In the genomic region with DNA sequence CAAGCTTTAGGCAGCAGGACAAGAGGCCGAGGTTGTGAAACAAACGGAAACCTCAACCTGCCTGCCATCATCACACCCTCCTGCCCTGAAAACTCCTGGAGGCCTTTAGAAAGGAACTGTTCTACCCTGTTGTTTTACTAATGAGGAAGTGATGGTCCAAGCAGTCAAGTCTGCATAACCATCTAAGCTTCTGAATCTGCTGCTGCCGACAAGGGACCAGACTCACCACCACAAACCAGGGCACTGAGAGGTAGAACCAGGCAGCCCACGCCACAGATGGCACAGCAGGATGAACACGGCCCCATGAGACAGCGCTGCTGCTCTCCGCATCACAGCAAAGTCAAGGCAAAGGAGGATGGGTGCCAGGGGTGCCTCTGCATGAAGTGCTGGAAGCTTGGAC, we compare ENCODE assay signal across 9 cellular contexts.
A peak's percentile ranks its signal among the peaks of the same experiment; 100 is the strongest.
DNase-seq lines count a peak whose midpoint lies in the region; ATAC-seq, FAIRE-seq and TF ChIP-seq lines count a peak whose summit lies in the region.
"Had no signal": no experiment of that assay in that cellular context is flagged by ENCODE, and none has a peak within 500 bp of the region (broad histone marks: within the 10 kb centered on the region; RNA-seq: fewer than 3 reads in every experiment).

No MANE protein-coding gene starts in this region.

- H3K4me3 ChIP-seq in K562 = no peak overlapping the region
- no peak overlapping the region for H3K4me3 ChIP-seq in transverse colon

- H3K36me3 ChIP-seq in K562 (ENCODE audit: control insufficient read depth, insufficient read depth, low read length) (no peaks in the 10 kb centered on the region), transverse colon (no peaks in the 10 kb centered on the region)

- no peak for TF ChIP-seq POLR2A in K562 (conservative IDR thresholded peaks at IDR 0.05)
- no peak for TF ChIP-seq POLR2A in transverse colon (IDR thresholded peaks at IDR 0.05)

- H3K27ac ChIP-seq in K562 (ENCODE audit: extremely low read depth, low read depth, low read length) (no peak overlapping the region), transverse colon (peak overlapping the region in 1 of 4 donors; percentile 59)

- DNase-seq in K562 (ENCODE audit: extremely low read depth in 1 of 4, low spot score in 3 of 4) (no peak), transverse colon (no peak), D341Med (ENCODE audit: low spot score) (no peak), KBM-7 (no peak)
- DNase-seq in central memory CD4-positive, alpha-beta T cell = no peak
- DNase-seq: NCI-H187 treated with DMSO at 0.1 percent for 48 hours had no signal

- POLR2A ChIA-PET in K562 (lab: Yijun Ruan, JAX) = interaction anchor here (1.1 kb wide), 1 partner anchor 11 kb away, joined by 3 read pairs; no protein-coding TSS in a partner anchor

- peaks cover 3 to 13% of the 10 kb centered on the region in 2 experiments; a peak in 2 of 5 replicates for H3K4me1 ChIP-seq in K562 (replicated peaks in 1 of 2; ENCODE audit: control insufficient read depth in 2 of 2, insufficient read depth in 2 of 2, low read length in 2 of 2)
- peaks cover 0 to 6% (median 3%) of the 10 kb centered on the region in 4 donors for H3K4me1 ChIP-seq in transverse colon

- H3K27me3 ChIP-seq in K562 (ENCODE audit: control insufficient read depth in 2 of 2, insufficient read depth in 2 of 2, low read length in 2 of 2) = no peaks in the 10 kb centered on the region; a peak in 1 of 5 replicates
- H3K27me3 ChIP-seq in transverse colon = no peaks in the 10 kb centered on the region

- BruUV-seq in K562 (replicated peaks; lab: Mats Ljungman, UMichigan) = no TSS peak

- H3K9ac ChIP-seq in K562 (ENCODE audit: insufficient read depth in 1 of 2, low read depth in 2 of 2, low read length in 2 of 2) = no peak overlapping the region

- FAIRE-seq in K562 (lab: Jason Lieb, UNC) = no peak

- no peaks in the 10 kb centered on the region for H4K20me1 ChIP-seq in K562 (replicated peaks; ENCODE audit: control insufficient read depth, insufficient read depth, low read length)

- no peaks in the 10 kb centered on the region for H3K9me1 ChIP-seq in K562 (ENCODE audit: control insufficient read depth, insufficient read depth, low read length)

- intact Hi-C loops in K562 (cut with micrococcal nuclease) (no loop called here), transverse colon (cut with DNase I; ENCODE audit: low total_unique reads) (no loop called here)

- CTCF ChIA-PET in K562 (lab: Yijun Ruan, JAX; ENCODE audit: low intra/inter-chr PET ratio) = no interaction called here

- H3K9me3 ChIP-seq in K562 (replicated peaks; ENCODE audit: control insufficient read depth, insufficient read depth, low read depth, low read length) (no peaks in the 10 kb centered on the region), transverse colon (no peaks in the 10 kb centered on the region)

- no peaks in the 10 kb centered on the region for H3K79me2 ChIP-seq in K562 (ENCODE audit: control insufficient read depth, insufficient read depth, low read length)

- TF ChIP-seq EP300 in K562 (IDR thresholded peaks at IDR 0.05; ENCODE audit: low read length) = no peak
- no peak for TF ChIP-seq EP300 in transverse colon (IDR thresholded peaks at IDR 0.05; ENCODE audit: low read depth)

- no peak for TF ChIP-seq CTCF in K562 (IDR thresholded peaks at IDR 0.05 in 2 of 3, conservative IDR thresholded peaks at IDR 0.05 in 1 of 3; ENCODE audit: insufficient read depth in 2 of 3, low read depth in 1 of 3, low read length in 3 of 3)
- TF ChIP-seq CTCF in transverse colon (IDR thresholded peaks at IDR 0.05) = no peak

- H3K4me2 ChIP-seq in K562 (ENCODE audit: insufficient read depth, low read length) = no peak overlapping the region

- ATAC-seq in GM18502 (IDR thresholded peaks at IDR 0.05; ENCODE audit: poor library complexity, unreplicated experiment) (peak; percentile 50), GM21367 (IDR thresholded peaks at IDR 0.05; ENCODE audit: unreplicated experiment) (peak; percentile 49), HG03175 (IDR thresholded peaks at IDR 0.05; ENCODE audit: unreplicated experiment) (peak; percentile 60), K562 (no peak)

- in situ Hi-C loops in K562 (cut with MboI) = no loop called here
- in situ Hi-C loops in transverse colon (cut with MboI; ENCODE audit: low pct_ligation_motif_present in 1 of 4, low pct_unique_long_range_greater_than_20kb in 1 of 4, low sequenced_read_pairs in 3 of 4) = no loop called here
- in situ Hi-C loops in KBM-7 (cut with MboI; ENCODE audit: low pct_unique_long_range_greater_than_20kb, low sequenced_read_pairs) = no loop called here

- no peak overlapping the region for H2AFZ ChIP-seq in K562 (ENCODE audit: low read depth, low read length)

- TF ChIP-seq RAD21 in K562 (CRISPR knock-in tag; conservative IDR thresholded peaks at IDR 0.05 in 1 of 2, IDR thresholded peaks at IDR 0.05 in 1 of 2) = no peak

- 57% methylated on average over 7 of the region's 7 CpGs for WGBS in K562 (ENCODE audit: insufficient coverage, low coverage, missing lambda C conversion rate)
- WGBS in transverse colon (ENCODE audit: low coverage in 1 of 2), 2 donors = 78% methylated on average over 7 of the region's 7 CpGs; no CpG with 5 or more reads in 1 of the 2 donors

TF ChIP-seq in K562, 482 proteins besides CTCF, POLR2A, EP300 and RAD21:
- TF ChIP-seq KLF13 (tag; IDR thresholded peaks at IDR 0.05; ENCODE audit: borderline replicate concordance, low read depth) = no peak
- peak; percentile 61 for TF ChIP-seq SPI1 (IDR thresholded peaks at IDR 0.05; ENCODE audit: borderline replicate concordance, low read depth, low read length)
